ENCODE assay signal across 10 cellular contexts in the genomic region with DNA sequence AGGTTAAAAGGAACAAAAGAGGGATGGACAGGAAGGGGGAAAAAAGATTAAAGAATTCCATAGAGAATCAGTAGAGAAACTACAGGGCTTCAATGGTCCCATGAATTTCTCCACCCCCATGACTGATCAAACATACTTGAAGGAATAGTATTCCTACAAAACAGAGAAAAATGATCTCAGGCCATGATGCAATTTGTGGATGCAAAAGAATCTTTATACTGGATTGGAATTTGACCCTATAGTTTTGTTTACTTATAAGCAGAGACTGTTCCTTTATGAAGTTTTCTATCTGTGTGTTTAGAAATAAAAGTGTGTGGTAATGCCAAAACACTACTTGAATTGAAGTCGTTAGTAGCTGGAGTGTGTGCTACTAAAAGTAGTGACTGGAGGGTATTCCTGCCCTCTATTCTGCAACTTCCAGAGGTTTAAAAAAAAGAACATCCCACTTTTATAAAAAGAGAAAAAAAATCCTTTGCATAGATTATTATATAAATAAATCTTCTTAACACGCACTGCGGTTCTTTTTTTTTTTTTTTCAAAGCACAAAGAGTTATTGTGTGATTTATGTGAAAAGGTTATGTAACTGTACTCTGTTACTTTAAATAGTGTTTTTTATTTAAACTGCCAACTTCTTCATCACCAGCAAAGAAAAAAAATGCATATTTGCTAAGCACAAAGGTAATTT.
DNase-seq lines count a peak whose midpoint lies in the region; ATAC-seq and TF ChIP-seq lines count a peak whose summit lies in the region.
"Had no signal": no experiment of that assay in that cellular context is flagged by ENCODE, and none has a peak within 500 bp of the region (broad histone marks: within the 10 kb centered on the region; RNA-seq: fewer than 3 reads in every experiment).

No MANE protein-coding gene starts in this region.

- H3K9me3 ChIP-seq in SJCRH30 (replicated peaks) = no peaks in the 10 kb centered on the region
- no peaks in the 10 kb centered on the region for H3K9me3 ChIP-seq in smooth muscle cell (replicated peaks; ENCODE audit: low read depth)

- peaks cover 19% of the 10 kb centered on the region for H3F3A ChIP-seq in smooth muscle cell (ENCODE audit: low read depth)

- WGBS in smooth muscle cell (ENCODE audit: low lambda C conversion rate) = 65% methylated on average over 3 of the region's 3 CpGs

- H3K27me3 Mint-ChIP-seq in activated T-cell treated with anti-CD3 and anti-CD28 coated beads, Interleukin-2, amount 50 U/mL, for 72 hours (ENCODE audit: low read depth) = peaks cover 40% of the 10 kb centered on the region
- H3K27me3 Mint-ChIP-seq in stimulated activated memory B cell treated with anti-CD40 and anti-IgM and Interleukin-4, amounts not matched to agents 10 μg/mL and 1 μg/mL and 100 μg/mL, for 72 hours = no peaks in the 10 kb centered on the region

- H3K36me3 Mint-ChIP-seq in activated T-cell treated with anti-CD3 and anti-CD28 coated beads, Interleukin-2, amount 50 U/mL, for 72 hours (ENCODE audit: insufficient read depth in 2 of 2) = no peaks in the 10 kb centered on the region
- H3K36me3 Mint-ChIP-seq in stimulated activated memory B cell treated with anti-CD40 and anti-IgM and Interleukin-4, amounts not matched to agents 10 μg/mL and 1 μg/mL and 100 μg/mL, for 72 hours = no peaks in the 10 kb centered on the region

- H3K79me2 ChIP-seq in smooth muscle cell (ENCODE audit: low read depth) = no peaks in the 10 kb centered on the region

- peak overlapping the region; percentile 23 for H3K4me2 ChIP-seq in smooth muscle cell

- DNase-seq in HT-29 (ENCODE audit: low spot score) (peak; percentile 73), SJCRH30 (no peak), fibroblast of villous mesenchyme (ENCODE audit: low read depth) (peak; percentile 95), smooth muscle cell (lab: John Stamatoyannopoulos, UW; ENCODE audit: unreplicated experiment) (no peak), NK-92 (lab: John Stamatoyannopoulos, UW; ENCODE audit: unreplicated experiment) (no peak)
- DNase-seq in activated T-cell treated with anti-CD3 and anti-CD28 coated beads, Interleukin-2, amount 50 U/mL, for 72 hours = no peak
- DNase-seq: activated B cell treated with CpG ODN at 0.5 μM for 24 hours, amygdala had no signal

- no peak overlapping the region for H3K4me3 Mint-ChIP-seq in activated T-cell treated with anti-CD3 and anti-CD28 coated beads, Interleukin-2, amount 50 U/mL, for 72 hours
- no peak overlapping the region for H3K4me3 Mint-ChIP-seq in stimulated activated memory B cell treated with anti-CD40 and anti-IgM and Interleukin-4, amounts not matched to agents 10 μg/mL and 1 μg/mL and 100 μg/mL, for 72 hours
- H3K4me3 Mint-ChIP-seq: activated B cell treated with CpG ODN at 0.5 μM for 24 hours had no signal

- H3K9ac ChIP-seq in smooth muscle cell (ENCODE audit: low read depth) = no peak overlapping the region

- peak overlapping the region; percentile 78 for H3K27ac ChIP-seq in SJCRH30
- peak overlapping the region; percentile 78 for H3K27ac ChIP-seq in smooth muscle cell (ENCODE audit: low read depth)

- TF ChIP-seq CTCF in fibroblast of villous mesenchyme (IDR thresholded peaks at IDR 0.05; ENCODE audit: insufficient read depth, low read depth, low read length) (no peak), smooth muscle cell (IDR thresholded peaks at IDR 0.05; ENCODE audit: borderline replicate concordance, insufficient read depth, poor library complexity, severe bottlenecking) (no peak)

- H2AFZ ChIP-seq in smooth muscle cell (ENCODE audit: low read depth) = no peak overlapping the region

- no peaks in the 10 kb centered on the region for H3K9me3 Mint-ChIP-seq in activated T-cell treated with anti-CD3 and anti-CD28 coated beads, Interleukin-2, amount 50 U/mL, for 72 hours
- H3K9me3 Mint-ChIP-seq in stimulated activated memory B cell treated with anti-CD40 and anti-IgM and Interleukin-4, amounts not matched to agents 10 μg/mL and 1 μg/mL and 100 μg/mL, for 72 hours = no peaks in the 10 kb centered on the region
- H3K9me3 Mint-ChIP-seq: activated B cell treated with CpG ODN at 0.5 μM for 24 hours had no signal

- H4K20me1 ChIP-seq in smooth muscle cell (ENCODE audit: low read depth) = no peaks in the 10 kb centered on the region

- peaks cover 5% of the 10 kb centered on the region for H3K4me1 Mint-ChIP-seq in activated T-cell treated with anti-CD3 and anti-CD28 coated beads, Interleukin-2, amount 50 U/mL, for 72 hours (ENCODE audit: low read depth)
- H3K4me1 Mint-ChIP-seq in stimulated activated memory B cell treated with anti-CD40 and anti-IgM and Interleukin-4, amounts not matched to agents 10 μg/mL and 1 μg/mL and 100 μg/mL, for 72 hours = peaks cover 6% of the 10 kb centered on the region
- H3K4me1 Mint-ChIP-seq: activated B cell treated with CpG ODN at 0.5 μM for 24 hours had no signal

- no peak overlapping the region for H3K27ac Mint-ChIP-seq in activated T-cell treated with anti-CD3 and anti-CD28 coated beads, Interleukin-2, amount 50 U/mL, for 72 hours
- no peak overlapping the region for H3K27ac Mint-ChIP-seq in stimulated activated memory B cell treated with anti-CD40 and anti-IgM and Interleukin-4, amounts not matched to agents 10 μg/mL and 1 μg/mL and 100 μg/mL, for 72 hours
- H3K27ac Mint-ChIP-seq: activated B cell treated with CpG ODN at 0.5 μM for 24 hours had no signal

- no peak for ATAC-seq in HG03196 (IDR thresholded peaks at IDR 0.05; ENCODE audit: unreplicated experiment)
- no peak for ATAC-seq in activated T-cell treated with anti-CD3 and anti-CD28 coated beads, Interleukin-2, amount 50 U/mL, for 72 hours (replicated peaks in 1 of 2)
- no peak for ATAC-seq in stimulated activated memory B cell treated with anti-CD40 and anti-IgM and Interleukin-4, amounts not matched to agents 10 μg/mL and 1 μg/mL and 100 μg/mL, for 72 hours

- peaks cover 19% of the 10 kb centered on the region for H3K4me1 ChIP-seq in SJCRH30
- peaks cover 27% of the 10 kb centered on the region for H3K4me1 ChIP-seq in smooth muscle cell (ENCODE audit: low read depth)

- H3K27me3 ChIP-seq in SJCRH30 (no peaks in the 10 kb centered on the region), smooth muscle cell (ENCODE audit: low read depth) (no peaks in the 10 kb centered on the region)

- H3K4me3 ChIP-seq in SJCRH30 (peak overlapping the region; percentile 9), fibroblast of villous mesenchyme (ENCODE audit: low read depth, low read length) (no peak overlapping the region), smooth muscle cell (no peak overlapping the region)

- H3K36me3 ChIP-seq in SJCRH30 (no peaks in the 10 kb centered on the region), smooth muscle cell (ENCODE audit: low read depth) (no peaks in the 10 kb centered on the region)

Comparison
In these comparisons a context has a peak if more than half of its experiments do, and no peak if none do; other contexts are left out.
1. DNase-seq: peak in HT-29 (single experiment) and fibroblast of villous mesenchyme (single experiment); none in SJCRH30 (0 of 2), smooth muscle cell (single experiment), NK-92 (single experiment) and activated T-cell treated with anti-CD3 and anti-CD28 coated beads, Interleukin-2, amount 50 U/mL, for 72 hours (0 of 2).